Comparison of ENCODE assay signal across 15 cellular contexts in genomic region chr20:19695081-19695480, GRCh38.
"Had no signal": no experiment of that assay in that cellular context is flagged by ENCODE, and none has a peak within 500 bp of the region (broad histone marks: within the 10 kb centered on the region; RNA-seq: fewer than 3 reads in every experiment).

No MANE protein-coding gene starts in this region.

- ATAC-seq: body of pancreas; lower lobe of right lung; pancreas; stimulated activated naive CD8-positive, alpha-beta T cell treated with anti-CD3 and anti-CD28 coated beads, Interleukin-15, amount 100 ng/mL, for 72 hours had no signal

- H3K4me1 ChIP-seq: body of pancreas, pancreas had no signal

- H3K9me3 ChIP-seq: body of pancreas, esophagus squamous epithelium, lower lobe of right lung, pancreas had no signal

- H3K4me1 Mint-ChIP-seq: activated CD4-positive, alpha-beta T cell treated with anti-CD3 and anti-CD28 coated beads, Interleukin-2, amount 10 ng/mL, durations not matched to agents 7 days and 5 days had no signal

- H3K27ac ChIP-seq: body of pancreas, coronary artery, esophagus squamous epithelium, lower lobe of right lung, pancreas had no signal

- H3K36me3 ChIP-seq: lower lobe of right lung, pancreas had no signal

- H3K27ac Mint-ChIP-seq: activated CD4-positive, alpha-beta T cell treated with anti-CD3 and anti-CD28 coated beads, Interleukin-2, amount 10 ng/mL, durations not matched to agents 7 days and 5 days; activated naive CD8-positive, alpha-beta T cell treated with anti-CD3 and anti-CD28 coated beads for 36 hours; stimulated activated naive CD8-positive, alpha-beta T cell treated with anti-CD3 and anti-CD28 coated beads, Interleukin-15, amount 100 ng/mL, for 72 hours; T-helper 2 cell treated with Interferon-gamma antibody and Interleukin-4, amounts not matched to agents 5 μg/mL and 100 μg/mL, for 36 hours had no signal

- H3K27me3 ChIP-seq: body of pancreas, esophagus squamous epithelium, pancreas had no signal

- H3K36me3 Mint-ChIP-seq: activated naive CD8-positive, alpha-beta T cell treated with anti-CD3 and anti-CD28 coated beads for 36 hours had no signal

- DNase-seq: activated CD4-positive, alpha-beta T cell treated with anti-CD3 and anti-CD28 coated beads, Interleukin-2, amount 10 ng/mL, durations not matched to agents 7 days and 5 days; activated CD8-positive, alpha-beta memory T cell treated with anti-CD3 and anti-CD28 coated beads for 24 hours; activated naive CD8-positive, alpha-beta T cell treated with anti-CD3 and anti-CD28 coated beads for 36 hours; amygdala; body of pancreas; caudate nucleus; effector CD8-positive, alpha-beta T cell; esophagus squamous epithelium; lower lobe of right lung; midbrain; pancreas; stimulated activated CD4-positive, alpha-beta T cell treated with anti-CD3 and anti-CD28 coated beads, Interleukin-1b, Interleukin-23, amount 100 ng/mL, for 48 hours; stimulated activated naive CD8-positive, alpha-beta T cell treated with anti-CD3 and anti-CD28 coated beads, Interleukin-15, amount 100 ng/mL, for 72 hours had no signal

- H3K4me3 Mint-ChIP-seq: activated CD4-positive, alpha-beta T cell treated with anti-CD3 and anti-CD28 coated beads, Interleukin-2, amount 10 ng/mL, durations not matched to agents 7 days and 5 days; activated naive CD8-positive, alpha-beta T cell treated with anti-CD3 and anti-CD28 coated beads for 36 hours; stimulated activated naive CD8-positive, alpha-beta T cell treated with anti-CD3 and anti-CD28 coated beads, Interleukin-15, amount 100 ng/mL, for 72 hours; T-helper 2 cell treated with Interferon-gamma antibody and Interleukin-4, amounts not matched to agents 5 μg/mL and 100 μg/mL, for 36 hours had no signal

- H3K4me3 ChIP-seq: body of pancreas, coronary artery, esophagus squamous epithelium, lower lobe of right lung, pancreas had no signal

- H3K9me3 Mint-ChIP-seq: activated CD4-positive, alpha-beta T cell treated with anti-CD3 and anti-CD28 coated beads, Interleukin-2, amount 10 ng/mL, durations not matched to agents 7 days and 5 days; activated naive CD8-positive, alpha-beta T cell treated with anti-CD3 and anti-CD28 coated beads for 36 hours; stimulated activated naive CD8-positive, alpha-beta T cell treated with anti-CD3 and anti-CD28 coated beads, Interleukin-15, amount 100 ng/mL, for 72 hours; T-helper 2 cell treated with Interferon-gamma antibody and Interleukin-4, amounts not matched to agents 5 μg/mL and 100 μg/mL, for 36 hours had no signal
